ENCODE assay signal across 8 cellular contexts in genomic region chr11:66051371-66051765, GRCh38. TPM values are rescaled to one million over a fixed set of nuclear protein-coding genes. Genes with fewer than 3 reads are reported as not detected.
DNase-seq lines count a peak whose midpoint lies in the region; ATAC-seq and TF ChIP-seq lines count a peak whose summit lies in the region.

No MANE protein-coding gene starts in this region.

- H3K4me3 ChIP-seq in OCI-LY7 (ENCODE audit: low read depth, low read length, poor library complexity, severe bottlenecking) (peak overlapping the region; percentile 83), epithelial cell of esophagus (ENCODE audit: low read length) (peak overlapping the region; percentile 58), parathyroid adenoma (ENCODE audit: low read depth, low read length) (peak overlapping the region; percentile 92)

- H3K9me3 ChIP-seq in OCI-LY7 (ENCODE audit: low read length) (no peaks in the 10 kb centered on the region), parathyroid adenoma (ENCODE audit: control insufficient read depth, low read length) (no peaks in the 10 kb centered on the region)

- DNase-seq in Calu3: no peak
- DNase-seq in OCI-LY7 (ENCODE audit: low spot score): no peak
- no peak for DNase-seq in epithelial cell of esophagus (ENCODE audit: low read depth)
- no peak for DNase-seq in NCI-H2196 (lab: John Stamatoyannopoulos, UW; ENCODE audit: unreplicated experiment)
- no peak for DNase-seq in HT-29 (ENCODE audit: low spot score)
- no peak for DNase-seq in epidermal melanocyte (ENCODE audit: insufficient read length, low spot score)

- H3K4me3 Mint-ChIP-seq in Calu3 (ENCODE audit: low read depth, unreplicated experiment): peak overlapping the region; percentile 95

- H3K27me3 Mint-ChIP-seq in Calu3 (ENCODE audit: unreplicated experiment): peaks cover 10% of the 10 kb centered on the region

- peaks cover 26% of the 10 kb centered on the region for H3K79me2 ChIP-seq in OCI-LY7 (ENCODE audit: insufficient read depth, low read depth, low read length)
- peaks cover 10% of the 10 kb centered on the region for H3K79me2 ChIP-seq in parathyroid adenoma

- no peaks in the 10 kb centered on the region for H4K20me1 ChIP-seq in OCI-LY7 (ENCODE audit: insufficient read depth, low read length)

- H3K36me3 Mint-ChIP-seq in Calu3 (ENCODE audit: insufficient read depth, unreplicated experiment): peaks cover 53% of the 10 kb centered on the region

- H3K27ac ChIP-seq in OCI-LY7 (ENCODE audit: low read depth, low read length, poor library complexity, severe bottlenecking): peak overlapping the region; percentile 60
- H3K27ac ChIP-seq in parathyroid adenoma: peak overlapping the region; percentile 84

- CTCF ChIA-PET in Calu3 (lab: Charles Lee) (interaction anchor here (0.5 to 1.6 kb wide), 4 partner anchors 40 to 238 kb away, joined by 3 to 4 read pairs (median 4); partner anchors contain the start of genes CST6, FIBP and YIF1A), OCI-LY7 (lab: Charles Lee; ENCODE audit: unreplicated experiment) (interaction anchor here (0.6 to 0.9 kb wide), 2 partner anchors 9 to 20 kb away, joined by 4 read pairs; no protein-coding TSS in a partner anchor)

- peak overlapping the region; percentile 90 for H3K27ac Mint-ChIP-seq in Calu3 (ENCODE audit: unreplicated experiment)

- POLR2A ChIA-PET in OCI-LY7 (lab: Charles Lee): interaction anchor here (0.8 to 3.0 kb wide), 4 partner anchors 12 to 238 kb away, joined by 3 to 20 read pairs (median 8); partner anchors contain the start of gene YIF1A

- intact Hi-C loops in Calu3 (cut with micrococcal nuclease; ENCODE audit: unreplicated experiment): no loop called here
- intact Hi-C loops in OCI-LY7 (cut with micrococcal nuclease; ENCODE audit: unreplicated experiment): loop anchor here (5.0 kb wide), 2 partner anchors 49 to 159 kb away; partner anchors contain the start of genes BANF1, CCDC85B and EIF1AD

- H3K36me3 ChIP-seq in OCI-LY7 (ENCODE audit: insufficient read depth, low read length) (peaks cover 37% of the 10 kb centered on the region), parathyroid adenoma (ENCODE audit: control insufficient read depth, insufficient read depth, low read length) (no peaks in the 10 kb centered on the region)

- no peaks in the 10 kb centered on the region for H3K9me3 Mint-ChIP-seq in Calu3 (ENCODE audit: low read depth, unreplicated experiment)

- H3K4me1 ChIP-seq in OCI-LY7 (ENCODE audit: insufficient read depth, low read length, poor library complexity, severe bottlenecking) (peaks cover 21% of the 10 kb centered on the region), parathyroid adenoma (peaks cover 22% of the 10 kb centered on the region)

- peaks cover 13% of the 10 kb centered on the region for H3K4me1 Mint-ChIP-seq in Calu3 (ENCODE audit: low read depth, unreplicated experiment)

- no peak for ATAC-seq in GM18873 (IDR thresholded peaks at IDR 0.05; ENCODE audit: low FRiP score, unreplicated experiment)

- no peaks in the 10 kb centered on the region for H3K27me3 ChIP-seq in parathyroid adenoma (ENCODE audit: control insufficient read depth, insufficient read depth, low read length)

- no TSS peak for BruUV-seq in Calu3 (replicated peaks; lab: Mats Ljungman, UMichigan)
- BruUV-seq in OCI-LY7 (replicated peaks; lab: Mats Ljungman, UMichigan): TSS peak; percentile 96

- peak overlapping the region; percentile 32; the same call in 1 of the 2 replicates for H2AFZ ChIP-seq in OCI-LY7 (ENCODE audit: low read length)
- H2AFZ ChIP-seq in parathyroid adenoma: peak overlapping the region; percentile 67

- H3K4me2 ChIP-seq in OCI-LY7 (ENCODE audit: low read length): peak overlapping the region; percentile 75
- peak overlapping the region; percentile 78 for H3K4me2 ChIP-seq in parathyroid adenoma (ENCODE audit: low read length)

- TF ChIP-seq CTCF in Calu3 (IDR thresholded peaks at IDR 0.05; ENCODE audit: unreplicated experiment) (no peak), OCI-LY7 (conservative IDR thresholded peaks at IDR 0.05; ENCODE audit: low read length) (no peak), epithelial cell of esophagus (IDR thresholded peaks at IDR 0.05; ENCODE audit: insufficient read depth, low read depth, low read length, missing control alignments) (no peak), parathyroid adenoma (IDR thresholded peaks at IDR 0.05) (no peak)

- no peaks in the 10 kb centered on the region for H3K9me2 ChIP-seq in OCI-LY7 (ENCODE audit: insufficient read depth, low read length)

- H3K9ac ChIP-seq in parathyroid adenoma: peak overlapping the region; percentile 40

RNA-seq across cellular contexts. Expression of gene SF3B2, which starts 0.8 kb away (rescaled TPM):
- 167 and 173 TPM in 2 replicates for total RNA-seq in Calu3 (2022)
- 185 and 191 TPM in 2 replicates for total RNA-seq in OCI-LY7 (2014; rRNA removed; shearing (Covaris generic))
- total RNA-seq in OCI-LY7 (2022): 251 and 260 TPM in 2 replicates
- 209 and 210 TPM in 2 replicates for total RNA-seq in HT-29 (2014; rRNA removed; shearing (Covaris generic))

RNA-seq across cellular contexts. Expression of gene GAL3ST3, which starts 2.4 kb away (rescaled TPM):
- total RNA-seq in Calu3 (2022) (not detected in 2 replicates), OCI-LY7 (2022) (not detected in 2 replicates)
- total RNA-seq in OCI-LY7 (2014; rRNA removed; shearing (Covaris generic)): not detected in 2 replicates
- not detected in 2 replicates for total RNA-seq in HT-29 (2014; rRNA removed; shearing (Covaris generic))

RNA-seq across cellular contexts. Expression of gene PACS1, which starts 18.7 kb away (rescaled TPM):
- total RNA-seq in Calu3 (2022) (44.7 and 47.9 TPM in 2 replicates), OCI-LY7 (2022) (50.5 and 52.5 TPM in 2 replicates)
- 21.2 and 23.7 TPM in 2 replicates for total RNA-seq in OCI-LY7 (2014; rRNA removed; shearing (Covaris generic))
- 13.8 and 23.1 TPM in 2 replicates for total RNA-seq in HT-29 (2014; rRNA removed; shearing (Covaris generic))

RNA-seq across cellular contexts. Expression of gene CATSPER1, which starts 25.1 kb away (rescaled TPM):
- total RNA-seq in Calu3 (2022) (1.0 and 2.6 TPM in 2 replicates), OCI-LY7 (2022) (not detected in 2 replicates)
- total RNA-seq in OCI-LY7 (2014; rRNA removed; shearing (Covaris generic)): not detected in 2 replicates
- total RNA-seq in HT-29 (2014; rRNA removed; shearing (Covaris generic)): 0.13 and 0.44 TPM in 2 replicates

RNA-seq across cellular contexts. Expression of gene CST6, which starts 39.6 kb away (rescaled TPM):
- total RNA-seq in Calu3 (2022) (21.5 and 27.2 TPM in 2 replicates), OCI-LY7 (2022) (not detected in 2 replicates)
- not detected in 2 replicates for total RNA-seq in OCI-LY7 (2014; rRNA removed; shearing (Covaris generic))
- 23.0 and 27.2 TPM in 2 replicates for total RNA-seq in HT-29 (2014; rRNA removed; shearing (Covaris generic))
